ENCODE assay signal across 1 cellular context in the genomic region with DNA sequence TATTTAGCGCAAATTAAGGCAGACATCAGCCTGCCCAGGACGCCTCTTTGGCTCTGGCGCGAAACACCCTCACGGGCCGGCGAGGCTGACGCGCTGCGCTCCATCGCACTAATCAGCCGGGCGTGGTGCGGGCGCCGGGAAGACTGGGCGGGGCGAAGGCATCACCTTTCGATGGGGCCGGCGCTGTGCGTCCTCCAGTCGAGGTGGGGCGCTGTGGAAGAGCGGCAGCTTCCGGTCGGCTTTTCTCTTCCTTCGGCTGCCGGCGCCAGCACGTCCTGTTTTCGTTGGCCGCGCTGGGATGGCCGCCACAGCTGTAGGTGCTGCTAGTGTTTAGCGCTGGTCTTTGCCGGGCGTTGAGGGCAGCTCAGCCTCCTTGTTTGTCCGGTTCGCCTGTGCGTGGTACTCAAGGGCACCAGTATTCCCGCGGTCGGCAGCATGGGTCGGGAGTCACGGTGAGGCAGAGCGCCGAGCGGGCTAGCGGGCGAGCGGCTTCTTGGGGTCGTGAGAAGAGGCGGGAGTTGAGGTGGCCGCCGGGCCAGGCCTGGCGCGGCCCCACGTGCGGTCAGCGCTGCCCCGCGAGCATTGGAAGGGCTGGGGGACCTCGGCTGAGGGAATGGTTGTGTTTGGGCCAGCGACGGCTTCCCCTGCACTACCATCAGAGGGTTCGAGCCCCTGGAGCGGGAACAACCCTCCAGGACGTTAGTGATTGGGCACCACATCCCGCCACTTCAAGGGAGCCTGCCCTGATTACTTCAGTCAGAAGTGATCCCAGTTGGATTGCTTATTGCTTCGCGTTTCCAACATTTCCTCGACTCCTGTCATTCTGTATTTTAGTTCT.
TF ChIP-seq lines count a peak whose summit lies in the region.

A gene with protein sequence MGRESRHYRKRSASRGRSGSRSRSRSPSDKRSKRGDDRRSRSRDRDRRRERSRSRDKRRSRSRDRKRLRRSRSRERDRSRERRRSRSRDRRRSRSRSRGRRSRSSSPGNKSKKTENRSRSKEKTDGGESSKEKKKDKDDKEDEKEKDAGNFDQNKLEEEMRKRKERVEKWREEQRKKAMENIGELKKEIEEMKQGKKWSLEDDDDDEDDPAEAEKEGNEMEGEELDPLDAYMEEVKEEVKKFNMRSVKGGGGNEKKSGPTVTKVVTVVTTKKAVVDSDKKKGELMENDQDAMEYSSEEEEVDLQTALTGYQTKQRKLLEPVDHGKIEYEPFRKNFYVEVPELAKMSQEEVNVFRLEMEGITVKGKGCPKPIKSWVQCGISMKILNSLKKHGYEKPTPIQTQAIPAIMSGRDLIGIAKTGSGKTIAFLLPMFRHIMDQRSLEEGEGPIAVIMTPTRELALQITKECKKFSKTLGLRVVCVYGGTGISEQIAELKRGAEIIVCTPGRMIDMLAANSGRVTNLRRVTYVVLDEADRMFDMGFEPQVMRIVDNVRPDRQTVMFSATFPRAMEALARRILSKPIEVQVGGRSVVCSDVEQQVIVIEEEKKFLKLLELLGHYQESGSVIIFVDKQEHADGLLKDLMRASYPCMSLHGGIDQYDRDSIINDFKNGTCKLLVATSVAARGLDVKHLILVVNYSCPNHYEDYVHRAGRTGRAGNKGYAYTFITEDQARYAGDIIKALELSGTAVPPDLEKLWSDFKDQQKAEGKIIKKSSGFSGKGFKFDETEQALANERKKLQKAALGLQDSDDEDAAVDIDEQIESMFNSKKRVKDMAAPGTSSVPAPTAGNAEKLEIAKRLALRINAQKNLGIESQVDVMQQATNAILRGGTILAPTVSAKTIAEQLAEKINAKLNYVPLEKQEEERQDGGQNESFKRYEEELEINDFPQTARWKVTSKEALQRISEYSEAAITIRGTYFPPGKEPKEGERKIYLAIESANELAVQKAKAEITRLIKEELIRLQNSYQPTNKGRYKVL (plus strand): TSS at position 276 of the 838 bp plus-strand sequence. CDS start 160 bp downstream, at position 436.

TF ChIP-seq in neural cell, 6 proteins besides CTCF, POLR2A, EP300 and RAD21 (continued from another document):
- TF ChIP-seq POLR2AphosphoS5 (IDR thresholded peaks at IDR 0.05), result peak; percentile 97
- TF ChIP-seq EZH2 (IDR thresholded peaks at IDR 0.05; ENCODE audit: borderline replicate concordance, insufficient read depth, low read length, poor library complexity, severe bottlenecking), result no peak
- TF ChIP-seq MXI1 (conservative IDR thresholded peaks at IDR 0.05; ENCODE audit: poor library complexity, severe bottlenecking), result peak; percentile 90
- no peak for TF ChIP-seq SMC3 (conservative IDR thresholded peaks at IDR 0.05; ENCODE audit: poor library complexity)
